25 cellular contexts compared by ENCODE assay signal in genomic region chr11:59548309-59548656, GRCh38. TPM values are rescaled to one million over a fixed set of nuclear protein-coding genes. Genes with fewer than 3 reads are reported as not detected.
"Had no signal": no experiment of that assay in that cellular context is flagged by ENCODE, and none has a peak within 500 bp of the region (broad histone marks: within the 10 kb centered on the region; RNA-seq: fewer than 3 reads in every experiment).

No MANE protein-coding gene starts in this region.

- H3K27me3 ChIP-seq: colonic mucosa, esophagus squamous epithelium had no signal

- H3K4me1 ChIP-seq: colonic mucosa, prostate gland had no signal

- H3K27ac Mint-ChIP-seq: memory B cell, natural killer cell had no signal

- DNase-seq: activated CD4-positive, alpha-beta T cell treated with anti-CD3 and anti-CD28 coated beads, Interleukin-2, amount 10 ng/mL, durations not matched to agents 24 days and 14 days; activated CD4-positive, CD25-positive, alpha-beta regulatory T cell; activated CD8-positive, alpha-beta memory T cell treated with anti-CD3 and anti-CD28 coated beads, Interleukin-2, amount 50 U/mL, for 4 hours; activated CD8-positive, alpha-beta T cell treated with anti-CD3 and anti-CD28 coated beads, Interleukin-2, amount 10 ng/mL, durations not matched to agents 7 days and 5 days; activated gamma-delta T cell; activated T-cell treated with anti-CD3 and anti-CD28 coated beads, Interleukin-2, amount 50 U/mL, for 48 hours; amniotic stem cell; colonic mucosa; esophagus squamous epithelium; kidney glomerular epithelial cell; left ventricle myocardium superior; natural killer cell; occipital lobe; right cardiac atrium; stimulated activated CD4-positive, alpha-beta T cell treated with anti-CD3 and anti-CD28 coated beads, Interleukin-15, amount 100 ng/mL, for 24 hours; stimulated activated CD4-positive, alpha-beta T cell treated with anti-CD3 and anti-CD28 coated beads, Interleukin-4, amount 100 ng/mL, for 24 hours; stimulated activated naive CD4-positive, alpha-beta T cell treated with Interleukin-2 at 50 U/mL for 16 hours; substantia nigra had no signal

- H3K4me3 ChIP-seq: colonic mucosa, esophagus squamous epithelium, prostate gland, skin epidermis had no signal

- H3K9me3 Mint-ChIP-seq: activated CD4-positive, alpha-beta T cell treated with anti-CD3 and anti-CD28 coated beads, Interleukin-2, amount 10 ng/mL, durations not matched to agents 24 days and 14 days; memory B cell; natural killer cell; T-helper 2 cell treated with Interferon-gamma antibody and Interleukin-4, amounts not matched to agents 5 μg/mL and 100 μg/mL, for 36 hours had no signal

- H3K27me3 Mint-ChIP-seq: activated naive CD8-positive, alpha-beta T cell had no signal

- H3K27ac ChIP-seq: colonic mucosa, prostate gland had no signal

- ATAC-seq: activated CD8-positive, alpha-beta T cell treated with anti-CD3 and anti-CD28 coated beads, Interleukin-2, amount 10 ng/mL, durations not matched to agents 7 days and 5 days; left ventricle myocardium superior; natural killer cell had no signal

- H3K36me3 Mint-ChIP-seq: activated naive CD8-positive, alpha-beta T cell; memory B cell had no signal

- H3K9me3 ChIP-seq: colonic mucosa, esophagus squamous epithelium, prostate gland had no signal

- H3K36me3 ChIP-seq: colonic mucosa, esophagus squamous epithelium, prostate gland had no signal

RNA-seq across cellular contexts. Expression of gene OR4D9, which starts 36.9 kb away (rescaled TPM):
- total RNA-seq: activated CD4-positive, alpha-beta T cell treated with anti-CD3 and anti-CD28 coated beads, Interleukin-2, amount 10 ng/mL, durations not matched to agents 24 days and 14 days; activated CD8-positive, alpha-beta T cell treated with anti-CD3 and anti-CD28 coated beads, Interleukin-2, amount 10 ng/mL, durations not matched to agents 7 days and 5 days; cardiac septum; colonic mucosa; esophagus squamous epithelium; fibroblast of villous mesenchyme; left ventricle myocardium superior; natural killer cell; occipital lobe; prostate gland; right cardiac atrium had no signal
- polyA plus RNA-seq: right cardiac atrium had no signal

RNA-seq across cellular contexts. Expression of gene OR4D11, which starts 44.9 kb away (rescaled TPM):
- total RNA-seq: activated CD4-positive, alpha-beta T cell treated with anti-CD3 and anti-CD28 coated beads, Interleukin-2, amount 10 ng/mL, durations not matched to agents 24 days and 14 days; activated CD8-positive, alpha-beta T cell treated with anti-CD3 and anti-CD28 coated beads, Interleukin-2, amount 10 ng/mL, durations not matched to agents 7 days and 5 days; cardiac septum; colonic mucosa; esophagus squamous epithelium; fibroblast of villous mesenchyme; left ventricle myocardium superior; natural killer cell; occipital lobe; prostate gland; right cardiac atrium had no signal
- polyA plus RNA-seq: right cardiac atrium had no signal
